In the genomic region with DNA sequence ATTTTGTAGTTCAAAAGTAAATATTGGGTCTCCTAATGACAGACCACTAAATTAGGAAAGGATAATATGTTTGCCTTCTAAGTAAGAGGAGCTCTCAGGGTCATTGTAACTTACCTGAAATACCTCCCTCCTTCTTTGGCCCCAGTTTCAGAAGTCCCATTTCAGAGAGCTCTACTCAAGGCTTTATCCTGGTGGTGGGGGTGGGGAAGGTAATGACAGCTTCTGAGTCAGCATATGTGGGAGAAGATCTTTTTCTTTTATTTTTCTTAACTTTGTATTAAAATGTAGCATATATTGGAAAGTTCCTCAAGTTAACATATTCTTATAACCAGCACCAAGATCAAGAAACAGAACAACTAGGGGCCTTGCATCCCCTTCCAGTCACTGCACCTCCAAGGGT, we compare ENCODE assay signal across 6 cellular contexts.
"Had no signal": no experiment of that assay in that cellular context is flagged by ENCODE, and none has a peak within 500 bp of the region (broad histone marks: within the 10 kb centered on the region; RNA-seq: fewer than 3 reads in every experiment).

No MANE protein-coding gene starts in this region.

- ATAC-seq: HepG2, K562 had no signal

- H3K4me3 ChIP-seq: K562 had no signal

- DNase-seq: IMR-90, KBM-7, KG1 had no signal

- FAIRE-seq: HepG2, HTR-8/SVneo, K562 had no signal
